38 cellular contexts compared by ENCODE assay signal in genomic region chr4:17633600-17633999, GRCh38.
"Had no signal": no experiment of that assay in that cellular context is flagged by ENCODE, and none has a peak within 500 bp of the region (broad histone marks: within the 10 kb centered on the region; RNA-seq: fewer than 3 reads in every experiment).

No MANE protein-coding gene starts in this region.

- FAIRE-seq: bronchial epithelial cell, TTC549 had no signal

- H3K4me3 ChIP-seq: ascending aorta, cardiac muscle cell had no signal

- H3K27me3 ChIP-seq: ascending aorta, cardiac muscle cell had no signal

- H3K4me1 Mint-ChIP-seq: activated naive CD8-positive, alpha-beta T cell treated with anti-CD3 and anti-CD28 coated beads, Interleukin-2, amount 50 U/mL, for 24 hours; brain had no signal

- H3K4me1 ChIP-seq: ascending aorta had no signal

- H3K27me3 Mint-ChIP-seq: activated B cell treated with CpG ODN at 0.5 μM for 24 hours; activated CD4-positive, alpha-beta memory T cell treated with anti-CD3 and anti-CD28 coated beads for 36 hours; activated CD4-positive, alpha-beta T cell treated with anti-CD3 and anti-CD28 coated beads, Interleukin-2, amount 10 ng/mL, durations not matched to agents 24 days and 14 days; activated CD8-positive, alpha-beta T cell treated with anti-CD3 and anti-CD28 coated beads for 36 hours; activated naive CD4-positive, alpha-beta T cell treated with anti-CD3 and anti-CD28 coated beads, Interleukin-2, amount 10 ng/mL, durations not matched to agents 7 days and 5 days; activated naive CD4-positive, alpha-beta T cell treated with anti-CD3 and anti-CD28 coated beads, Interleukin-2, amount 50 U/mL, for 24 hours; activated naive CD8-positive, alpha-beta T cell; activated naive CD8-positive, alpha-beta T cell treated with anti-CD3 and anti-CD28 coated beads, Interleukin-2, amount 10 ng/mL, durations not matched to agents 7 days and 5 days; activated naive CD8-positive, alpha-beta T cell treated with anti-CD3 and anti-CD28 coated beads, Interleukin-2, amount 50 U/mL, for 24 hours; brain had no signal

- H3K4me3 Mint-ChIP-seq: activated B cell treated with CpG ODN at 0.5 μM for 24 hours; activated CD4-positive, alpha-beta memory T cell treated with anti-CD3 and anti-CD28 coated beads for 36 hours; activated CD4-positive, alpha-beta T cell treated with anti-CD3 and anti-CD28 coated beads, Interleukin-2, amount 10 ng/mL, durations not matched to agents 24 days and 14 days; activated CD8-positive, alpha-beta T cell treated with anti-CD3 and anti-CD28 coated beads for 36 hours; activated naive CD4-positive, alpha-beta T cell treated with anti-CD3 and anti-CD28 coated beads, Interleukin-2, amount 10 ng/mL, durations not matched to agents 7 days and 5 days; activated naive CD4-positive, alpha-beta T cell treated with anti-CD3 and anti-CD28 coated beads, Interleukin-2, amount 50 U/mL, for 24 hours; activated naive CD8-positive, alpha-beta T cell; activated naive CD8-positive, alpha-beta T cell treated with anti-CD3 and anti-CD28 coated beads, Interleukin-2, amount 10 ng/mL, durations not matched to agents 7 days and 5 days; activated naive CD8-positive, alpha-beta T cell treated with anti-CD3 and anti-CD28 coated beads, Interleukin-2, amount 50 U/mL, for 24 hours; activated T-cell treated with anti-CD3 and anti-CD28 coated beads, Interleukin-2, amount 50 U/mL, for 4 hours; activated T-cell treated with anti-CD3 and anti-CD28 coated beads, Interleukin-2, amount 50 U/mL, for 72 hours; activated T-helper 1 cell treated with anti-CD3 and anti-CD28 coated beads, Interleukin-12 subunit alpha, Interleukin-12 subunit beta, Interleukin-2, Interleukin-4 antibody, amounts not matched to agents 30 ng/mL and 10 ng/mL and 1 ng/mL, durations not matched to agents 14 hours and 24 hours and 36 hours; brain; T-helper 1 cell treated with Interleukin-12 subunit alpha and Interleukin-12 subunit beta and Interleukin-4 antibody, amounts not matched to agents 30 μg/mL and 1 μg/mL, for 36 hours; T-helper 2 cell treated with Interferon-gamma antibody and Interleukin-4, amounts not matched to agents 5 μg/mL and 100 μg/mL, for 36 hours had no signal

- H3K27ac Mint-ChIP-seq: activated B cell treated with CpG ODN at 0.5 μM for 24 hours; activated CD4-positive, alpha-beta memory T cell treated with anti-CD3 and anti-CD28 coated beads for 36 hours; activated CD4-positive, alpha-beta T cell treated with anti-CD3 and anti-CD28 coated beads, Interleukin-2, amount 10 ng/mL, durations not matched to agents 24 days and 14 days; activated CD8-positive, alpha-beta T cell treated with anti-CD3 and anti-CD28 coated beads for 36 hours; activated naive CD4-positive, alpha-beta T cell treated with anti-CD3 and anti-CD28 coated beads, Interleukin-2, amount 10 ng/mL, durations not matched to agents 7 days and 5 days; activated naive CD4-positive, alpha-beta T cell treated with anti-CD3 and anti-CD28 coated beads, Interleukin-2, amount 50 U/mL, for 24 hours; activated naive CD8-positive, alpha-beta T cell; activated naive CD8-positive, alpha-beta T cell treated with anti-CD3 and anti-CD28 coated beads, Interleukin-2, amount 10 ng/mL, durations not matched to agents 7 days and 5 days; activated naive CD8-positive, alpha-beta T cell treated with anti-CD3 and anti-CD28 coated beads, Interleukin-2, amount 50 U/mL, for 24 hours; activated T-cell treated with anti-CD3 and anti-CD28 coated beads, Interleukin-2, amount 50 U/mL, for 72 hours; activated T-helper 1 cell treated with anti-CD3 and anti-CD28 coated beads, Interleukin-12 subunit alpha, Interleukin-12 subunit beta, Interleukin-2, Interleukin-4 antibody, amounts not matched to agents 30 ng/mL and 10 ng/mL and 1 ng/mL, durations not matched to agents 14 hours and 24 hours and 36 hours; activated T-helper 2 cell treated with anti-CD3 and anti-CD28 coated beads, Interferon-gamma antibody, Interleukin-2, Interleukin-4, amounts not matched to agents 10 μg/mL and 5 μg/mL and 100 μg/mL, durations not matched to agents 14 hours and 24 hours and 36 hours; brain; T-helper 1 cell treated with Interleukin-12 subunit alpha and Interleukin-12 subunit beta and Interleukin-4 antibody, amounts not matched to agents 30 μg/mL and 1 μg/mL, for 36 hours; T-helper 2 cell treated with Interferon-gamma antibody and Interleukin-4, amounts not matched to agents 5 μg/mL and 100 μg/mL, for 36 hours had no signal

- H3K9me3 ChIP-seq: ascending aorta had no signal

- H3K9me3 Mint-ChIP-seq: activated B cell treated with CpG ODN at 0.5 μM for 24 hours; activated CD4-positive, alpha-beta memory T cell treated with anti-CD3 and anti-CD28 coated beads for 36 hours; activated CD4-positive, alpha-beta T cell treated with anti-CD3 and anti-CD28 coated beads, Interleukin-2, amount 10 ng/mL, durations not matched to agents 24 days and 14 days; activated CD8-positive, alpha-beta T cell treated with anti-CD3 and anti-CD28 coated beads for 36 hours; activated naive CD4-positive, alpha-beta T cell treated with anti-CD3 and anti-CD28 coated beads, Interleukin-2, amount 10 ng/mL, durations not matched to agents 7 days and 5 days; activated naive CD4-positive, alpha-beta T cell treated with anti-CD3 and anti-CD28 coated beads, Interleukin-2, amount 50 U/mL, for 24 hours; activated naive CD8-positive, alpha-beta T cell treated with anti-CD3 and anti-CD28 coated beads, Interleukin-2, amount 10 ng/mL, durations not matched to agents 7 days and 5 days; activated naive CD8-positive, alpha-beta T cell treated with anti-CD3 and anti-CD28 coated beads, Interleukin-2, amount 50 U/mL, for 24 hours; activated T-cell treated with anti-CD3 and anti-CD28 coated beads, Interleukin-2, amount 50 U/mL, for 4 hours; activated T-cell treated with anti-CD3 and anti-CD28 coated beads, Interleukin-2, amount 50 U/mL, for 72 hours; activated T-helper 1 cell treated with anti-CD3 and anti-CD28 coated beads, Interleukin-12 subunit alpha, Interleukin-12 subunit beta, Interleukin-2, Interleukin-4 antibody, amounts not matched to agents 30 ng/mL and 10 ng/mL and 1 ng/mL, durations not matched to agents 14 hours and 24 hours and 36 hours; activated T-helper 2 cell treated with anti-CD3 and anti-CD28 coated beads, Interferon-gamma antibody, Interleukin-2, Interleukin-4, amounts not matched to agents 10 μg/mL and 5 μg/mL and 100 μg/mL, durations not matched to agents 14 hours and 24 hours and 36 hours; brain; T-helper 1 cell treated with Interleukin-12 subunit alpha and Interleukin-12 subunit beta and Interleukin-4 antibody, amounts not matched to agents 30 μg/mL and 1 μg/mL, for 36 hours; T-helper 2 cell treated with Interferon-gamma antibody and Interleukin-4, amounts not matched to agents 5 μg/mL and 100 μg/mL, for 36 hours had no signal

- H3K27ac ChIP-seq: ascending aorta, cardiac muscle cell, VCaP had no signal

- DNase-seq: activated B cell treated with CpG ODN at 0.5 μM for 24 hours; activated CD4-positive, alpha-beta memory T cell treated with anti-CD3 and anti-CD28 coated beads for 36 hours; activated CD4-positive, alpha-beta T cell treated with anti-CD3 and anti-CD28 coated beads for 4 hours; activated CD4-positive, alpha-beta T cell treated with anti-CD3 and anti-CD28 coated beads, Interleukin-2, amount 10 ng/mL, durations not matched to agents 24 days and 14 days; activated CD4-positive, alpha-beta T cell treated with anti-CD3 and anti-CD28 coated beads, Interleukin-2, amount 50 U/mL, for 1 hour; activated CD4-positive, alpha-beta T cell treated with anti-CD3 and anti-CD28 coated beads, Interleukin-2, amount 50 U/mL, for 4 hours; activated CD4-positive, CD25-positive, alpha-beta regulatory T cell treated with anti-CD3 and anti-CD28 coated beads, Interleukin-2, amount 50 U/mL, for 72 hours; activated CD8-positive, alpha-beta memory T cell treated with anti-CD3 and anti-CD28 coated beads, Interleukin-2, amount 50 U/mL, for 4 hours; activated CD8-positive, alpha-beta T cell treated with anti-CD3 and anti-CD28 coated beads for 36 hours; activated effector memory CD4-positive, alpha-beta T cell treated with Interleukin-2 at 50 U/mL for 16 hours; activated gamma-delta T cell; activated naive CD4-positive, alpha-beta T cell treated with anti-CD3 and anti-CD28 coated beads, Interleukin-2, amount 10 ng/mL, durations not matched to agents 7 days and 5 days; activated naive CD4-positive, alpha-beta T cell treated with Interleukin-2 at 50 U/mL for 16 hours; activated naive CD8-positive, alpha-beta T cell treated with anti-CD3 and anti-CD28 coated beads, Interleukin-2, amount 10 ng/mL, durations not matched to agents 7 days and 5 days; activated naive CD8-positive, alpha-beta T cell treated with anti-CD3 and anti-CD28 coated beads, Interleukin-2, amount 50 U/mL, for 24 hours; activated T-cell treated with anti-CD3 and anti-CD28 coated beads for 4 hours; activated T-cell treated with anti-CD3 and anti-CD28 coated beads, Interleukin-2, amount 50 U/mL, for 1 hour; activated T-cell treated with anti-CD3 and anti-CD28 coated beads, Interleukin-2, amount 50 U/mL, for 4 hours; activated T-cell treated with anti-CD3 and anti-CD28 coated beads, Interleukin-2, amount 50 U/mL, for 72 hours; amygdala; anterior cingulate cortex; central memory CD4-positive, alpha-beta T cell; SW 1271; T-helper 1 cell; T-helper 2 cell; T-helper 9 cell had no signal

- ATAC-seq: activated CD8-positive, alpha-beta T cell treated with anti-CD3 and anti-CD28 coated beads for 36 hours; activated naive CD8-positive, alpha-beta T cell treated with anti-CD3 and anti-CD28 coated beads, Interleukin-2, amount 50 U/mL, for 24 hours; activated T-cell treated with anti-CD3 and anti-CD28 coated beads, Interleukin-2, amount 50 U/mL, for 4 hours; activated T-cell treated with anti-CD3 and anti-CD28 coated beads, Interleukin-2, amount 50 U/mL, for 72 hours had no signal
